ENCODE assay signal across 22 cellular contexts in the genomic region with DNA sequence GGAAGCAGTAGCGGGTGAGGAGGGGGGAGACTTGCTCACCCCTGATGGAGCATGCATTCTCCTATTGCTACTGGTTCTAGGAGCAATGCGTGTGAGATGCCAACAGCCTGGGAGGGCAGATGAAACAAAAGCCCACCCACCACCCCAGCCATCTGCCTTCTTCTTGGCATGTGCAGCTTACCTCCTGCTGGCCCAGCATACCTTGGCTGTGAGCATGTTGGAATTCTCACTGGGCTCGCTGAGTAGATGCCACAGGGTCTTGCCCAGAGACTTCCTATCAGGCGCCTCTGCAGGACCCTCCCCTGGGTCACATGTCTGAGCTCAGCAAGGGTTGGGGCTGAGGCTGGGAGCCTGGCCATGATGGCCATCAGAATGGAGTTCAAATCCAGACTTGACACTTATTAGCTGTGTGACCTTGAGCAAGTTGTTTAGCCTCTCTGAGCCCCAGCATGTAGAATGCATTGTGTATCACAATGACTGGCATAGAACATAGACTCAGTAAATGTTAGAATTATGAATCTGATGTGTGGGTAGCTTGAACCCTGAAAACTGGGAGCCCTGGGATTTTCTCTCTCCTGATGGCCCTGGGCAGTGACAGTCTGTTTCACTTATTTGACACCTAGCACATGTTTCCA. TPM values are rescaled to one million over a fixed set of nuclear protein-coding genes. Genes with fewer than 3 reads are reported as not detected.
A peak's percentile ranks its signal among the peaks of the same experiment; 100 is the strongest.
DNase-seq lines count a peak whose midpoint lies in the region; ATAC-seq, FAIRE-seq and TF ChIP-seq lines count a peak whose summit lies in the region.
"Had no signal": no experiment of that assay in that cellular context is flagged by ENCODE, and none has a peak within 500 bp of the region (broad histone marks: within the 10 kb centered on the region; RNA-seq: fewer than 3 reads in every experiment).

No MANE protein-coding gene starts in this region.

- no peaks in the 10 kb centered on the region for H3K27me3 Mint-ChIP-seq in brain

- no peak for TF ChIP-seq POLR2A in HepG2 (IDR thresholded peaks at IDR 0.05; ENCODE audit: insufficient read depth in 1 of 2, low read depth in 2 of 2, low read length in 2 of 2)

- POLR2A ChIA-PET in A673 (lab: Charles Lee; ENCODE audit: low non-redundant PET): no interaction called here
- POLR2A ChIA-PET in HepG2 (lab: Yijun Ruan, JAX): no interaction called here

- peak overlapping the region in 4 of 5 experiments; percentile 12 to 88 (median 54) for H3K27ac Mint-ChIP-seq in brain
- H3K27ac Mint-ChIP-seq: activated CD4-positive, alpha-beta T cell treated with anti-CD3 and anti-CD28 coated beads for 36 hours; activated T-cell treated with anti-CD3 and anti-CD28 coated beads, Interleukin-2, amount 50 U/mL, for 72 hours; CD4-positive, alpha-beta T cell; IgD-negative memory B cell; nephron; T-helper 17 cell had no signal

- H3K27me3 ChIP-seq in A673 (replicated peaks; ENCODE audit: insufficient read depth, low read depth, low read length, poor library complexity): no peaks in the 10 kb centered on the region
- H3K27me3 ChIP-seq in HepG2 (ENCODE audit: control insufficient read depth in 1 of 2, insufficient read depth in 2 of 2, low read length in 2 of 2): peaks cover under 1 to 10% of the 10 kb centered on the region in 2 experiments; a peak in 2 of 5 replicates
- H3K27me3 ChIP-seq: SJSA1, transverse colon had no signal

- TF ChIP-seq CTCF in A673 (conservative IDR thresholded peaks at IDR 0.05; ENCODE audit: low read depth, low read length): no peak
- TF ChIP-seq CTCF in brain (conservative IDR thresholded peaks at IDR 0.05): no peak
- no peak for TF ChIP-seq CTCF in HepG2 (CRISPR knock-in tag; IDR thresholded peaks at IDR 0.05)

- no peak overlapping the region for H3K9ac ChIP-seq in HepG2 (ENCODE audit: insufficient read depth, low read depth, low read length)

- H3K4me1 ChIP-seq in A673 (ENCODE audit: insufficient read depth, low read length, poor library complexity, severe bottlenecking): peaks cover 74% of the 10 kb centered on the region
- no peaks in the 10 kb centered on the region for H3K4me1 ChIP-seq in HepG2 (ENCODE audit: insufficient read depth, low read length)
- H3K4me1 ChIP-seq: SJSA1 had no signal

- in situ Hi-C loops in G401 (cut with HindIII; ENCODE audit: low sequenced_read_pairs): no loop called here
- in situ Hi-C loops in HepG2 (cut with HindIII; ENCODE audit: extremely low pct_ligation_motif_present, low pct_unique_long_range_greater_than_20kb): no loop called here

- H3K79me2 ChIP-seq in HepG2 (ENCODE audit: insufficient read depth, low read length): no peaks in the 10 kb centered on the region

- no peak overlapping the region for H2AFZ ChIP-seq in HepG2 (ENCODE audit: low read length)

- FAIRE-seq in HepG2 (lab: Jason Lieb, UNC): no peak
- FAIRE-seq: endothelial cell of umbilical vein had no signal

- H3K9me3 ChIP-seq in A673 (ENCODE audit: low read depth, low read length, poor library complexity, severe bottlenecking) (no peaks in the 10 kb centered on the region), HepG2 (ENCODE audit: low read length) (no peaks in the 10 kb centered on the region)
- H3K9me3 ChIP-seq: SJSA1, transverse colon had no signal

- H4K20me1 ChIP-seq in HepG2 (ENCODE audit: insufficient read depth, low read length): peaks cover 3% of the 10 kb centered on the region; the same call in 1 of the 2 replicates

- BruUV-seq in A673 (replicated peaks; lab: Mats Ljungman, UMichigan) (no TSS peak), HepG2 (replicated peaks; lab: Mats Ljungman, UMichigan) (no TSS peak)

- H3K36me3 Mint-ChIP-seq in brain: no peaks in the 10 kb centered on the region

- DNase-seq in A673 (ENCODE audit: low spot score): no peak
- DNase-seq in G401 (ENCODE audit: low spot score): peak; percentile 49
- DNase-seq in HepG2 (ENCODE audit: low spot score): no peak
- no peak for DNase-seq in NCI-H2196 (lab: John Stamatoyannopoulos, UW; ENCODE audit: unreplicated experiment)
- no peak for DNase-seq in medulla oblongata (ENCODE audit: extremely low spot score)
- DNase-seq: activated naive CD4-positive, alpha-beta T cell treated with anti-CD3 and anti-CD28 coated beads, Interleukin-2, amount 50 U/mL, for 16 hours; amygdala; DMS153; NCI-H1417; T-helper 17 cell had no signal

- H3K4me3 Mint-ChIP-seq in brain: no peak overlapping the region
- H3K4me3 Mint-ChIP-seq: activated CD4-positive, alpha-beta T cell treated with anti-CD3 and anti-CD28 coated beads for 36 hours; activated T-cell treated with anti-CD3 and anti-CD28 coated beads, Interleukin-2, amount 50 U/mL, for 72 hours; CD4-positive, alpha-beta T cell; nephron; T-helper 17 cell had no signal

- 0% methylated on average over 2 of the region's 4 CpGs for WGBS in HepG2 (ENCODE audit: low lambda C conversion rate)

- no peak overlapping the region for H3K4me2 ChIP-seq in HepG2 (ENCODE audit: low read depth, low read length)

- peaks cover 79% of the 10 kb centered on the region for H3K4me1 Mint-ChIP-seq in brain
- H3K4me1 Mint-ChIP-seq: activated CD4-positive, alpha-beta T cell treated with anti-CD3 and anti-CD28 coated beads for 36 hours had no signal

- TF ChIP-seq EP300 in HepG2 (IDR thresholded peaks at IDR 0.05; ENCODE audit: low read depth in 2 of 2, low read length in 2 of 2) (no peak), HepG2 (CRISPR knock-in tag; IDR thresholded peaks at IDR 0.05; ENCODE audit: borderline replicate concordance) (no peak)

- H3K4me3 ChIP-seq in A673 (ENCODE audit: low read depth, low read length, poor library complexity, severe bottlenecking) (no peak overlapping the region), HepG2 (replicated peaks in 1 of 3; ENCODE audit: insufficient read depth in 1 of 3, low read depth in 2 of 3, low read length in 3 of 3) (no peak overlapping the region)
- H3K4me3 ChIP-seq: SJSA1, transverse colon had no signal

- H3K9me3 Mint-ChIP-seq in brain: peaks cover 0 to 10% (median 0%) of the 10 kb centered on the region in 5 experiments
- H3K9me3 Mint-ChIP-seq: activated T-cell treated with anti-CD3 and anti-CD28 coated beads, Interleukin-2, amount 50 U/mL, for 72 hours; CD4-positive, alpha-beta T cell; IgD-negative memory B cell; nephron had no signal

- intact Hi-C loops in A673 (cut with micrococcal nuclease; ENCODE audit: unreplicated experiment) (no loop called here), HepG2 (cut with micrococcal nuclease; ENCODE audit: unreplicated experiment) (loop anchor here (10.0 kb wide), 1 partner anchor 120 kb away; a partner anchor contains a TSS)

- CTCF ChIA-PET in A673 (lab: Charles Lee) (no interaction called here), HepG2 (lab: Yijun Ruan, JAX; ENCODE audit: low intra/inter-chr PET ratio, low total read pairs) (no interaction called here)

- H3K36me3 ChIP-seq in A673 (ENCODE audit: insufficient read depth, low read length, poor library complexity, severe bottlenecking) (no peaks in the 10 kb centered on the region), HepG2 (replicated peaks in 1 of 2; ENCODE audit: control insufficient read depth in 1 of 2, insufficient read depth in 2 of 2, low read length in 2 of 2) (no peaks in the 10 kb centered on the region)
- H3K36me3 ChIP-seq: SJSA1, transverse colon had no signal

- no peak for ATAC-seq in HepG2
- ATAC-seq in GM18511 (IDR thresholded peaks at IDR 0.05; ENCODE audit: unreplicated experiment): no peak
- ATAC-seq: left lobe of liver, T-helper 17 cell had no signal

- H3K27ac ChIP-seq in A673 (ENCODE audit: low read depth, low read length, poor library complexity, severe bottlenecking): peak overlapping the region; percentile 74
- no peak overlapping the region for H3K27ac ChIP-seq in HepG2 (ENCODE audit: extremely low read length, insufficient read depth, low read length)
- H3K27ac ChIP-seq: SJSA1, transverse colon had no signal

- no peak for TF ChIP-seq RAD21 in HepG2 (CRISPR knock-in tag; IDR thresholded peaks at IDR 0.05)

TF ChIP-seq in HepG2, 621 proteins besides CTCF, POLR2A, EP300 and RAD21:
- peak; percentile 76 for TF ChIP-seq ZNF768 (CRISPR knock-in tag; IDR thresholded peaks at IDR 0.05)
- TF ChIP-seq KAT7 (CRISPR knock-in tag; IDR thresholded peaks at IDR 0.05; ENCODE audit: borderline replicate concordance): no peak

RNA-seq across cellular contexts. Expression of a gene that starts 38.2 kb away (rescaled TPM):
- 49.7 and 50.7 TPM in 2 replicates for total RNA-seq in A673 (2021)
- total RNA-seq in G401 (2014; rRNA removed; shearing (Covaris generic)): 2.8 and 5.9 TPM in 2 replicates
- 5.9 TPM for polyA plus RNA-seq in brain (ENCODE audit: insufficient read depth, low read depth, low replicate concordance)
- not detected in 2 replicates for total RNA-seq in HepG2 (2016; rRNA removed; fragmentation: Illumina TruSeq; extraction: Trizol)
- 0.35 and 0.71 TPM in 2 replicates for total RNA-seq in HepG2 (2016; cell fraction: cytosol; rRNA removed; fragmentation: Illumina TruSeq; extraction: Trizol; ENCODE audit: low read depth)
- total RNA-seq in HepG2 (2016; cell fraction: insoluble cytoplasmic fraction; rRNA removed; fragmentation: Illumina TruSeq; extraction: Trizol): not detected in 2 replicates
- total RNA-seq in HepG2 (2016; cell fraction: membrane; rRNA removed; fragmentation: Illumina TruSeq; extraction: Trizol): 0.28 TPM in 1 of 2 replicates, not detected in the other
- total RNA-seq in HepG2 (2016; cell fraction: nucleus; rRNA removed; fragmentation: Illumina TruSeq; extraction: Trizol): not detected in 2 replicates
- polyA plus RNA-seq in HepG2 (2011; rRNA removed): 0.13 and 0.48 TPM in 2 replicates
- polyA plus RNA-seq in HepG2 (2011; cell fraction: cytosol; rRNA removed): 0.13 and 0.15 TPM in 2 replicates
- 0.45 and 0.98 TPM in 2 replicates for polyA plus RNA-seq in HepG2 (2011; cell fraction: nucleus; rRNA removed)
- polyA plus RNA-seq in HepG2 (2012): 0.08 and 0.12 TPM in 2 replicates
- polyA plus RNA-seq in HepG2 (2016; cell fraction: cytosol; fragmentation: Illumina TruSeq; extraction: Trizol; ENCODE audit: low read depth): 0.34 and 0.35 TPM in 2 replicates
- polyA plus RNA-seq in HepG2 (2016; cell fraction: insoluble cytoplasmic fraction; fragmentation: Illumina TruSeq; extraction: Trizol; ENCODE audit: low read depth): not detected in 2 replicates
- not detected in 2 replicates for polyA plus RNA-seq in HepG2 (2016; cell fraction: membrane; fragmentation: Illumina TruSeq; extraction: Trizol; ENCODE audit: low read depth)
- polyA plus RNA-seq in HepG2 (2016; cell fraction: nucleus; fragmentation: Illumina TruSeq; extraction: Trizol; ENCODE audit: insufficient read depth, low read depth): not detected in 2 replicates
- 0.12 and 0.14 TPM in 2 replicates for polyA minus RNA-seq in HepG2 (2011; rRNA and poly(A)+ RNA removed; ENCODE audit: low replicate concordance)
- polyA minus RNA-seq in HepG2 (2011; cell fraction: cytosol; rRNA and poly(A)+ RNA removed): not detected in 2 replicates
- polyA minus RNA-seq in HepG2 (2011; cell fraction: nucleus; rRNA and poly(A)+ RNA removed): 0.52 and 0.62 TPM in 2 replicates
- total RNA-seq: endothelial cell of umbilical vein, M059J had no signal
- polyA plus RNA-seq: endothelial cell of umbilical vein, IgD-negative memory B cell had no signal
